ENCODE assay signal across 1 cellular context in the genomic region with DNA sequence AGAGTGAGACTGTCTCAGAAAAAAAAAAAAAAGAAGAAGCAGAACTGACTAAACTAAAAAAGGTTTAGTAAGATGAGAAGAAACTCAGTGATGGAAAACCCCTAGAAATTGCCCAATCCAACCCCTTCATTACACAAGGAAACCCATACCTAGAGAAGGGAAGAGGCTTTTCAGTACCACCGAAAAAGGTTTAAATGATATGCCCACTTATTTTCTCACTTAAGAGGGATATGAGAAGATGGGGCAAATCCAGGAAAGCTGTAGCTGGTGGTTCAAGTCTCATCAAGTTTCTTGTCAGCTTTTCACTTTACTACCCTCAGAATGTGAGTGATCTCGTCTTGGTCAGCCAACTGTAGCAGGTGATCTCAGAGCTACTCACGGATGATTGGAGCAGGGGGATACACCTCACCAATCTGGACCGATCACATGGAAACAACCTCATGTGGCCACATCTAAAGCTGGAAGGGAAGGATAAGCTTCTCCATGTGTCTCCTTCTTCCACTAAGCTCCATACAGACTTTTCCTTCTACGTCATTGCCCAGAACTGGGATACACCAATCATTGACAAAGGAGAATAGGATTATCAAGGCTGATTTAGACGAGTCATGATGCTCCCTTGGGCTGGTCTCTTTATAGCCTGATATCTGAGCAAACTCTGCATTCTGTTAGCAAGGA.
TF ChIP-seq lines count a peak whose summit lies in the region.

No MANE protein-coding gene starts in this region.

TF ChIP-seq in K562, 482 proteins besides CTCF, POLR2A, EP300 and RAD21 (continued from another document):
- TF ChIP-seq, protein P1, sequence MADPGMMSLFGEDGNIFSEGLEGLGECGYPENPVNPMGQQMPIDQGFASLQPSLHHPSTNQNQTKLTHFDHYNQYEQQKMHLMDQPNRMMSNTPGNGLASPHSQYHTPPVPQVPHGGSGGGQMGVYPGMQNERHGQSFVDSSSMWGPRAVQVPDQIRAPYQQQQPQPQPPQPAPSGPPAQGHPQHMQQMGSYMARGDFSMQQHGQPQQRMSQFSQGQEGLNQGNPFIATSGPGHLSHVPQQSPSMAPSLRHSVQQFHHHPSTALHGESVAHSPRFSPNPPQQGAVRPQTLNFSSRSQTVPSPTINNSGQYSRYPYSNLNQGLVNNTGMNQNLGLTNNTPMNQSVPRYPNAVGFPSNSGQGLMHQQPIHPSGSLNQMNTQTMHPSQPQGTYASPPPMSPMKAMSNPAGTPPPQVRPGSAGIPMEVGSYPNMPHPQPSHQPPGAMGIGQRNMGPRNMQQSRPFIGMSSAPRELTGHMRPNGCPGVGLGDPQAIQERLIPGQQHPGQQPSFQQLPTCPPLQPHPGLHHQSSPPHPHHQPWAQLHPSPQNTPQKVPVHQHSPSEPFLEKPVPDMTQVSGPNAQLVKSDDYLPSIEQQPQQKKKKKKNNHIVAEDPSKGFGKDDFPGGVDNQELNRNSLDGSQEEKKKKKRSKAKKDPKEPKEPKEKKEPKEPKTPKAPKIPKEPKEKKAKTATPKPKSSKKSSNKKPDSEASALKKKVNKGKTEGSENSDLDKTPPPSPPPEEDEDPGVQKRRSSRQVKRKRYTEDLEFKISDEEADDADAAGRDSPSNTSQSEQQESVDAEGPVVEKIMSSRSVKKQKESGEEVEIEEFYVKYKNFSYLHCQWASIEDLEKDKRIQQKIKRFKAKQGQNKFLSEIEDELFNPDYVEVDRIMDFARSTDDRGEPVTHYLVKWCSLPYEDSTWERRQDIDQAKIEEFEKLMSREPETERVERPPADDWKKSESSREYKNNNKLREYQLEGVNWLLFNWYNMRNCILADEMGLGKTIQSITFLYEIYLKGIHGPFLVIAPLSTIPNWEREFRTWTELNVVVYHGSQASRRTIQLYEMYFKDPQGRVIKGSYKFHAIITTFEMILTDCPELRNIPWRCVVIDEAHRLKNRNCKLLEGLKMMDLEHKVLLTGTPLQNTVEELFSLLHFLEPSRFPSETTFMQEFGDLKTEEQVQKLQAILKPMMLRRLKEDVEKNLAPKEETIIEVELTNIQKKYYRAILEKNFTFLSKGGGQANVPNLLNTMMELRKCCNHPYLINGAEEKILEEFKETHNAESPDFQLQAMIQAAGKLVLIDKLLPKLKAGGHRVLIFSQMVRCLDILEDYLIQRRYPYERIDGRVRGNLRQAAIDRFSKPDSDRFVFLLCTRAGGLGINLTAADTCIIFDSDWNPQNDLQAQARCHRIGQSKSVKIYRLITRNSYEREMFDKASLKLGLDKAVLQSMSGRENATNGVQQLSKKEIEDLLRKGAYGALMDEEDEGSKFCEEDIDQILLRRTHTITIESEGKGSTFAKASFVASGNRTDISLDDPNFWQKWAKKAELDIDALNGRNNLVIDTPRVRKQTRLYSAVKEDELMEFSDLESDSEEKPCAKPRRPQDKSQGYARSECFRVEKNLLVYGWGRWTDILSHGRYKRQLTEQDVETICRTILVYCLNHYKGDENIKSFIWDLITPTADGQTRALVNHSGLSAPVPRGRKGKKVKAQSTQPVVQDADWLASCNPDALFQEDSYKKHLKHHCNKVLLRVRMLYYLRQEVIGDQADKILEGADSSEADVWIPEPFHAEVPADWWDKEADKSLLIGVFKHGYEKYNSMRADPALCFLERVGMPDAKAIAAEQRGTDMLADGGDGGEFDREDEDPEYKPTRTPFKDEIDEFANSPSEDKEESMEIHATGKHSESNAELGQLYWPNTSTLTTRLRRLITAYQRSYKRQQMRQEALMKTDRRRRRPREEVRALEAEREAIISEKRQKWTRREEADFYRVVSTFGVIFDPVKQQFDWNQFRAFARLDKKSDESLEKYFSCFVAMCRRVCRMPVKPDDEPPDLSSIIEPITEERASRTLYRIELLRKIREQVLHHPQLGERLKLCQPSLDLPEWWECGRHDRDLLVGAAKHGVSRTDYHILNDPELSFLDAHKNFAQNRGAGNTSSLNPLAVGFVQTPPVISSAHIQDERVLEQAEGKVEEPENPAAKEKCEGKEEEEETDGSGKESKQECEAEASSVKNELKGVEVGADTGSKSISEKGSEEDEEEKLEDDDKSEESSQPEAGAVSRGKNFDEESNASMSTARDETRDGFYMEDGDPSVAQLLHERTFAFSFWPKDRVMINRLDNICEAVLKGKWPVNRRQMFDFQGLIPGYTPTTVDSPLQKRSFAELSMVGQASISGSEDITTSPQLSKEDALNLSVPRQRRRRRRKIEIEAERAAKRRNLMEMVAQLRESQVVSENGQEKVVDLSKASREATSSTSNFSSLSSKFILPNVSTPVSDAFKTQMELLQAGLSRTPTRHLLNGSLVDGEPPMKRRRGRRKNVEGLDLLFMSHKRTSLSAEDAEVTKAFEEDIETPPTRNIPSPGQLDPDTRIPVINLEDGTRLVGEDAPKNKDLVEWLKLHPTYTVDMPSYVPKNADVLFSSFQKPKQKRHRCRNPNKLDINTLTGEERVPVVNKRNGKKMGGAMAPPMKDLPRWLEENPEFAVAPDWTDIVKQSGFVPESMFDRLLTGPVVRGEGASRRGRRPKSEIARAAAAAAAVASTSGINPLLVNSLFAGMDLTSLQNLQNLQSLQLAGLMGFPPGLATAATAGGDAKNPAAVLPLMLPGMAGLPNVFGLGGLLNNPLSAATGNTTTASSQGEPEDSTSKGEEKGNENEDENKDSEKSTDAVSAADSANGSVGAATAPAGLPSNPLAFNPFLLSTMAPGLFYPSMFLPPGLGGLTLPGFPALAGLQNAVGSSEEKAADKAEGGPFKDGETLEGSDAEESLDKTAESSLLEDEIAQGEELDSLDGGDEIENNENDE (IDR thresholded peaks at IDR 0.05; ENCODE audit: low read depth, low read length) = no peak
- TF ChIP-seq ARID4B (CRISPR knock-in tag; IDR thresholded peaks at IDR 0.05) = no peak
- no peak for TF ChIP-seq ELF2 (CRISPR knock-in tag; IDR thresholded peaks at IDR 0.05)
- no peak for TF ChIP-seq ZNF639 (CRISPR knock-in tag; conservative IDR thresholded peaks at IDR 0.05 in 1 of 2, IDR thresholded peaks at IDR 0.05 in 1 of 2)
- no peak for TF ChIP-seq MYBL2 (IDR thresholded peaks at IDR 0.05; ENCODE audit: low read depth)
- no peak for TF ChIP-seq MYBL2 (CRISPR knock-in tag; IDR thresholded peaks at IDR 0.05; ENCODE audit: borderline replicate concordance)
- TF ChIP-seq TRIM24 (IDR thresholded peaks at IDR 0.05) = no peak
- TF ChIP-seq EWSR1 (IDR thresholded peaks at IDR 0.05; ENCODE audit: borderline replicate concordance, low read depth, partially characterized antibody) = no peak
